In the genomic region with DNA sequence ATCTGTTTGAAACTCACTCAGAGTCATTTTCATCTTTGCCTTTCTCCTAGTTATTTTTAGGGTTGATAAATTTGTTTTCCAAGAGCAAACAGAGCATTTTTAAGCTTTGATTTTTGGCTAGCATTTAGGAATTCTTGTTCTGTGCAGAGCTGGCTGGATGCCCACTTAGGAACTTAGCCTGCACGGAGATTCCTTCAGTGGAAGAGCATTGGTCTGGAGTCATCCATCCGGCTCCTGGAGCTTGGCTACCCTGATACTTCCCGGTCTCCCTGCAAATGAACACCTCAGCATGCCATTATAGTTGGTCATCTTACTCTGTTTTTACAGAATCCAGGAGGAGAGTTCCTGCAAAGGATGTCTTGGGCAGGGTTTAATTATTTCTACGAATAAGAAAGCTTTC, we compare ENCODE assay signal across 9 cellular contexts. TPM values are rescaled to one million over a fixed set of nuclear protein-coding genes. Genes with fewer than 3 reads are reported as not detected.
A peak's percentile ranks its signal among the peaks of the same experiment; 100 is the strongest.
DNase-seq lines count a peak whose midpoint lies in the region; TF ChIP-seq lines count a peak whose summit lies in the region.
"Had no signal": no experiment of that assay in that cellular context is flagged by ENCODE, and none has a peak within 500 bp of the region (broad histone marks: within the 10 kb centered on the region; RNA-seq: fewer than 3 reads in every experiment).

No MANE protein-coding gene starts in this region.

- H3K9me3 ChIP-seq in breast epithelium (no peaks in the 10 kb centered on the region), tibial nerve (no peaks in the 10 kb centered on the region), WERI-Rb-1 (ENCODE audit: severe bottlenecking) (no peaks in the 10 kb centered on the region)

- H3K4me3 ChIP-seq in breast epithelium = no peak overlapping the region
- H3K4me3 ChIP-seq in tibial nerve = no peak overlapping the region
- no peak overlapping the region for H3K4me3 ChIP-seq in WERI-Rb-1 (ENCODE audit: low read depth, low read length)

- H3K36me3 ChIP-seq in breast epithelium = no peaks in the 10 kb centered on the region
- H3K36me3 ChIP-seq in tibial nerve = no peaks in the 10 kb centered on the region
- no peaks in the 10 kb centered on the region for H3K36me3 ChIP-seq in WERI-Rb-1

- peak in 1 of 2 donors; percentile 25 for TF ChIP-seq EP300 in tibial nerve (IDR thresholded peaks at IDR 0.05)

- intact Hi-C loops in breast epithelium (cut with DNase I; ENCODE audit: low total_unique reads) = no loop called here

- peaks cover 6 to 14% of the 10 kb centered on the region in 2 donors for H3K4me1 ChIP-seq in breast epithelium
- peaks cover 0 to 45% (median 23%) of the 10 kb centered on the region in 4 donors for H3K4me1 ChIP-seq in tibial nerve

- DNase-seq in HS-5 (ENCODE audit: low read depth) = peak; percentile 19
- peak in 1 of 2 donors; percentile 52 for DNase-seq in breast epithelium (ENCODE audit: low spot score in 2 of 2)
- peak; percentile 52 for DNase-seq in iris pigment epithelial cell (ENCODE audit: low read depth)
- peak; percentile 51 to 71 for DNase-seq in tibial nerve (ENCODE audit: low spot score in 2 of 2)
- no peak for DNase-seq in stimulated activated CD4-positive, alpha-beta T cell treated with anti-CD3 and anti-CD28 coated beads, Interleukin-4, amount 100 ng/mL, for 1 hour
- DNase-seq in activated naive CD4-positive, alpha-beta T cell treated with anti-CD3 and anti-CD28 coated beads, Interleukin-2, amount 50 U/mL, for 16 hours = no peak
- DNase-seq in WERI-Rb-1 = no peak
- DNase-seq: NCI-H1417; stimulated activated CD4-positive, alpha-beta T cell treated with anti-CD3 and anti-CD28 coated beads, Interleukin-4, amount 100 ng/mL, for 24 hours had no signal

- H3K27ac ChIP-seq in breast epithelium (peak overlapping the region; percentile 81 to 85), tibial nerve (peak overlapping the region; percentile 10 to 83 (median 58)), WERI-Rb-1 (no peak overlapping the region)

- H3K27me3 ChIP-seq in breast epithelium = no peaks in the 10 kb centered on the region
- no peaks in the 10 kb centered on the region for H3K27me3 ChIP-seq in tibial nerve
- no peaks in the 10 kb centered on the region for H3K27me3 ChIP-seq in WERI-Rb-1 (ENCODE audit: insufficient read depth, low read depth, severe bottlenecking)

- TF ChIP-seq POLR2A in breast epithelium (IDR thresholded peaks at IDR 0.05) = no peak
- TF ChIP-seq POLR2A in tibial nerve (IDR thresholded peaks at IDR 0.05) = no peak

- TF ChIP-seq CTCF in breast epithelium (IDR thresholded peaks at IDR 0.05) (no peak), tibial nerve (IDR thresholded peaks at IDR 0.05) (no peak), WERI-Rb-1 (IDR thresholded peaks at IDR 0.05; ENCODE audit: low read depth, low read length) (no peak)

- 34 to 55% methylated on average over 4 of the region's 4 CpGs for WGBS in tibial nerve, 2 donors

RNA-seq across cellular contexts. Expression of gene SPECC1, which starts 57.1 kb away (rescaled TPM):
- total RNA-seq in breast epithelium = 10 to 100 TPM; 36.4 to 59.0 (median 51.8) TPM
- total RNA-seq in tibial nerve = 100 to 1,000 TPM in 2 of 4 donors, 10 to 100 TPM in 2; 63.2 to 139 (median 98.1) TPM

Comparison
In these comparisons a context has a peak if more than half of its experiments do, and no peak if none do; other contexts are left out.
1. DNase-seq: peak in HS-5 (single experiment), iris pigment epithelial cell (single experiment) and tibial nerve (2 of 2); none in stimulated activated CD4-positive, alpha-beta T cell treated with anti-CD3 and anti-CD28 coated beads, Interleukin-4, amount 100 ng/mL, for 1 hour (single experiment), activated naive CD4-positive, alpha-beta T cell treated with anti-CD3 and anti-CD28 coated beads, Interleukin-2, amount 50 U/mL, for 16 hours (single experiment) and WERI-Rb-1 (single experiment).